In genomic region chr1:84504580-84505021, GRCh38 we compare ENCODE assay signal across 8 cellular contexts. TPM values are rescaled to one million over a fixed set of nuclear protein-coding genes. Genes with fewer than 3 reads are reported as not detected.
DNase-seq lines count a peak whose midpoint lies in the region; ATAC-seq and TF ChIP-seq lines count a peak whose summit lies in the region.

No MANE protein-coding gene starts in this region.

- TF ChIP-seq EP300 in suprapubic skin (IDR thresholded peaks at IDR 0.05), result no peak

- DNase-seq in CD4-positive, alpha-beta T cell, result no peak
- DNase-seq in HT1080 (ENCODE audit: low read depth), result peak; percentile 41
- DNase-seq in amniotic stem cell (lab: John Stamatoyannopoulos, UW), result peak; percentile 12
- peak; percentile 20 for DNase-seq in left kidney (ENCODE audit: low read depth, low spot score)
- DNase-seq in suprapubic skin (ENCODE audit: low spot score in 2 of 2), result no peak
- DNase-seq in mesenteric fat pad (ENCODE audit: low spot score), result no peak

- H3K27ac ChIP-seq in CD4-positive, alpha-beta T cell (ENCODE audit: low read depth, low read length), result no peak overlapping the region
- peak overlapping the region; percentile 98 for H3K27ac ChIP-seq in suprapubic skin

- H3K36me3 Mint-ChIP-seq in CD4-positive, alpha-beta T cell (ENCODE audit: low read depth), result peaks cover 37% of the 10 kb centered on the region

- 11% methylated on average over 6 of the region's 6 CpGs for WGBS in suprapubic skin

- no peak for TF ChIP-seq POLR2A in suprapubic skin (IDR thresholded peaks at IDR 0.05)

- H3K4me3 ChIP-seq in suprapubic skin, result peak overlapping the region; percentile 88

- peaks cover 73% of the 10 kb centered on the region for H3K4me1 Mint-ChIP-seq in CD4-positive, alpha-beta T cell (ENCODE audit: low read depth)

- peak overlapping the region; percentile 88 for H3K27ac Mint-ChIP-seq in CD4-positive, alpha-beta T cell

- H3K9me3 Mint-ChIP-seq in CD4-positive, alpha-beta T cell, result no peaks in the 10 kb centered on the region

- H3K36me3 ChIP-seq in suprapubic skin, result peaks cover 9% of the 10 kb centered on the region

- POLR2A ChIA-PET in CD4-positive, alpha-beta T cell (lab: Charles Lee), result interaction anchor here (1.5 to 4.3 kb wide), 4 partner anchors 9 to 69 kb away, joined by 4 to 81 read pairs (median 34); partner anchors contain the start of genes CTBS and RPF1

- ATAC-seq in CD4-positive, alpha-beta T cell (ENCODE audit: poor library complexity), result no peak
- ATAC-seq in HG02973 (IDR thresholded peaks at IDR 0.05; ENCODE audit: unreplicated experiment) (no peak), GM19463 (IDR thresholded peaks at IDR 0.05; ENCODE audit: unreplicated experiment) (no peak)

- H3K27me3 ChIP-seq in CD4-positive, alpha-beta T cell (ENCODE audit: control insufficient read depth, insufficient read depth, low read length), result no peaks in the 10 kb centered on the region
- no peaks in the 10 kb centered on the region for H3K27me3 ChIP-seq in suprapubic skin

- no peaks in the 10 kb centered on the region for H3K9me3 ChIP-seq in CD4-positive, alpha-beta T cell (ENCODE audit: control insufficient read depth, low read length)
- peaks cover 4% of the 10 kb centered on the region for H3K9me3 ChIP-seq in suprapubic skin

- CTCF ChIA-PET in CD4-positive, alpha-beta T cell (lab: Charles Lee), result interaction anchor here (1.6 to 2.1 kb wide), 4 partner anchors 24 to 85 kb away, joined by 4 to 7 read pairs (median 5); no protein-coding TSS in a partner anchor

- peak overlapping the region; percentile 96 for H3K4me3 Mint-ChIP-seq in CD4-positive, alpha-beta T cell

- H3K4me1 ChIP-seq in suprapubic skin, result peaks cover 51% of the 10 kb centered on the region

- H3K27me3 Mint-ChIP-seq in CD4-positive, alpha-beta T cell, result no peaks in the 10 kb centered on the region

- intact Hi-C loops in CD4-positive, alpha-beta T cell (cut with DNase I, micrococcal nuclease), result loop anchor here (2.0 to 10.0 kb wide), 8 partner anchors 32 to 770 kb away; partner anchors contain the start of genes PRKACB (in 2 of the 2), SSX2IP (in 2 of the 2) and BCL10 (in 1 of the 2)

- no peak for TF ChIP-seq CTCF in CD4-positive, alpha-beta T cell (IDR thresholded peaks at IDR 0.05)
- no peak for TF ChIP-seq CTCF in suprapubic skin (IDR thresholded peaks at IDR 0.05)

RNA-seq across cellular contexts. Expression of gene SPATA1, which starts 1.6 kb away (rescaled TPM):
- under 1 TPM; 0.11 to 0.61 TPM for total RNA-seq in CD4-positive, alpha-beta T cell
- total RNA-seq in HT1080 (2014; rRNA removed; shearing (Covaris generic)), result 0.20 TPM in 1 of 2 replicates, not detected in the other
- polyA plus RNA-seq in HT1080 (2015; cell fraction: cytosol; rRNA removed), result 1.6 TPM in 1 of 2 replicates, not detected in the other
- 1.8 TPM in 1 of 2 replicates, not detected in the other for polyA plus RNA-seq in HT1080 (2015; cell fraction: nucleus; rRNA removed)
- 1 to 10 TPM in 1 of 4 donors, not detected in 3; 1.7 TPM for total RNA-seq in suprapubic skin
- total RNA-seq in mesenteric fat pad, result 0.71 TPM

RNA-seq across cellular contexts. Expression of gene GNG5, which starts 1.8 kb away (rescaled TPM):
- total RNA-seq in CD4-positive, alpha-beta T cell, result 10 to 100 TPM; 23.6 to 24.6 TPM
- total RNA-seq in HT1080 (2014; rRNA removed; shearing (Covaris generic)), result 42.0 and 111 TPM in 2 replicates
- polyA plus RNA-seq in HT1080 (2015; cell fraction: cytosol; rRNA removed), result 188 and 213 TPM in 2 replicates
- 50.4 and 52.7 TPM in 2 replicates for polyA plus RNA-seq in HT1080 (2015; cell fraction: nucleus; rRNA removed)
- total RNA-seq in suprapubic skin, result 100 to 1,000 TPM in 1 of 4 donors, 10 to 100 TPM in 3; 81.0 to 113 (median 88.2) TPM
- total RNA-seq in mesenteric fat pad, result 84.8 TPM

RNA-seq across cellular contexts. Expression of gene RPF1, which starts 25.5 kb away (rescaled TPM):
- 10 to 100 TPM; 67.6 to 69.4 TPM for total RNA-seq in CD4-positive, alpha-beta T cell
- total RNA-seq in HT1080 (2014; rRNA removed; shearing (Covaris generic)), result 99.9 and 111 TPM in 2 replicates
- 66.0 and 68.6 TPM in 2 replicates for polyA plus RNA-seq in HT1080 (2015; cell fraction: cytosol; rRNA removed)
- 65.0 and 70.3 TPM in 2 replicates for polyA plus RNA-seq in HT1080 (2015; cell fraction: nucleus; rRNA removed)
- total RNA-seq in suprapubic skin, result 10 to 100 TPM; 26.0 to 42.2 (median 39.1) TPM
- 22.4 TPM for total RNA-seq in mesenteric fat pad

Comparison
In these comparisons a context has a peak if more than half of its experiments do, and no peak if none do; other contexts are left out.
1. DNase-seq: peak in HT1080 (single experiment), amniotic stem cell (single experiment) and left kidney (single experiment); none in CD4-positive, alpha-beta T cell (0 of 10), suprapubic skin (0 of 2) and mesenteric fat pad (single experiment).